ENCODE assay signal across 1 cellular context in genomic region chr10:91462423-91462822, GRCh38.
TF ChIP-seq lines count a peak whose summit lies in the region.

No MANE protein-coding gene starts in this region.

TF ChIP-seq in HepG2, 621 proteins besides CTCF, POLR2A, EP300 and RAD21 (continued from another document):
- TF ChIP-seq HNF1A (IDR thresholded peaks at IDR 0.05; ENCODE audit: low read depth) (no peak), HNF1A (CRISPR knock-in tag; IDR thresholded peaks at IDR 0.05; ENCODE audit: borderline replicate concordance) (no peak), PLRG1 (conservative IDR thresholded peaks at IDR 0.05) (no peak), MBNL3 (CRISPR knock-in tag; conservative IDR thresholded peaks at IDR 0.05) (no peak), SOX13 (IDR thresholded peaks at IDR 0.05) (no peak), SOX13 (CRISPR knock-in tag; conservative IDR thresholded peaks at IDR 0.05 in 1 of 2, IDR thresholded peaks at IDR 0.05 in 1 of 2) (no peak)
- TF ChIP-seq, protein P1, sequence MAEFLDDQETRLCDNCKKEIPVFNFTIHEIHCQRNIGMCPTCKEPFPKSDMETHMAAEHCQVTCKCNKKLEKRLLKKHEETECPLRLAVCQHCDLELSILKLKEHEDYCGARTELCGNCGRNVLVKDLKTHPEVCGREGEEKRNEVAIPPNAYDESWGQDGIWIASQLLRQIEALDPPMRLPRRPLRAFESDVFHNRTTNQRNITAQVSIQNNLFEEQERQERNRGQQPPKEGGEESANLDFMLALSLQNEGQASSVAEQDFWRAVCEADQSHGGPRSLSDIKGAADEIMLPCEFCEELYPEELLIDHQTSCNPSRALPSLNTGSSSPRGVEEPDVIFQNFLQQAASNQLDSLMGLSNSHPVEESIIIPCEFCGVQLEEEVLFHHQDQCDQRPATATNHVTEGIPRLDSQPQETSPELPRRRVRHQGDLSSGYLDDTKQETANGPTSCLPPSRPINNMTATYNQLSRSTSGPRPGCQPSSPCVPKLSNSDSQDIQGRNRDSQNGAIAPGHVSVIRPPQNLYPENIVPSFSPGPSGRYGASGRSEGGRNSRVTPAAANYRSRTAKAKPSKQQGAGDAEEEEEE (CRISPR knock-in tag; IDR thresholded peaks at IDR 0.05; ENCODE audit: borderline replicate concordance): no peak
